8 cellular contexts compared by ENCODE assay signal in the genomic region with DNA sequence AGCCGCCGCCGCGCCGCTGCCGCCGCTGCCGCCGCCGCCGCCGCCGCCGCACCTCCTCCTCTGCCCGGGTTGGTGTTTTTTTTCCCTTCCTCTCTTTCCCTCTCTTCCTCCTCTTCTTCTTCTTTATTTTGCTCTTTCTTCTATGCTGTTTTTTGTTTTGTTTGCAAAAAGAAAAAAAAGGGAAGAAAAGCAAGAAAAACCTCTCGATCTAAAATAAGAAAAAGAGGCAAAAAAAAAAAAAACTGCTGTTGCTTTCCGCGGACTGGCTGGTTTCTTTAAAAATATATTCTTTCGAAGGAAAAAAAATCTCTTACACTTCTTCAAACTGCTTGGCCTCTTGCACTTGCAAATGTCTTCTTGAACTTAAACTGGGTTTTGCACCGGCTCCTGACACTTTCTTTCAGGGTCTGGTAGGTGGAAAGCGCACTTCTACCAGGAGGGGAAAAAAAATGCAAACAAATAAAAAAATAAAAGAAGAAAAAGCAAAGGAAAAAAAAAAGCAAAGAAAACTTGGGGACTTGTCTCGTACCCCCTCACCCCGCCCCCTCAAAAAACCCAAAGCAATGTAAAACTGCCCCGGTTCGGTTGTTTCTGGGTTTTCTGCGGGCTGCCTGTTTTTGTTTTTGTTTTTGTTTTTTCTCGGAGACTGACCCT. TPM values are rescaled to one million over a fixed set of nuclear protein-coding genes. Genes with fewer than 3 reads are reported as not detected.
DNase-seq lines count a peak whose midpoint lies in the region; ATAC-seq, FAIRE-seq and TF ChIP-seq lines count a peak whose summit lies in the region.

No MANE protein-coding gene starts in this region.

- TF ChIP-seq POLR2A in adrenal gland (IDR thresholded peaks at IDR 0.05): no peak

- no peak for ATAC-seq in HG02610 (IDR thresholded peaks at IDR 0.05; ENCODE audit: unreplicated experiment)
- no peak for ATAC-seq in HG02642 (IDR thresholded peaks at IDR 0.05; ENCODE audit: poor library complexity, unreplicated experiment)

- H3K4me3 ChIP-seq in AG09309 (ENCODE audit: control insufficient read depth, low read depth, low read length) (peak overlapping the region; percentile 41), HL-60 (replicated peaks; ENCODE audit: insufficient read depth, low read length) (peak overlapping the region; percentile 34), bronchial epithelial cell (ENCODE audit: low read depth, low read length) (peak overlapping the region; percentile 72), muscle layer of duodenum (ENCODE audit: low read depth in 1 of 2, low read length in 2 of 2) (peak overlapping the region; percentile 54 to 57), adrenal gland (peak overlapping the region in 2 of 4 donors; percentile 16 to 44)

- DNase-seq in AG09309 (ENCODE audit: low read depth) (no peak), HL-60 (ENCODE audit: low read depth in 1 of 2, low spot score in 1 of 2) (no peak), bronchial epithelial cell (ENCODE audit: low read depth) (no peak), adrenal gland (no peak), NCI-H1436 treated with DMSO at 0.1 percent for 48 hours (lab: John Stamatoyannopoulos, UW) (no peak)

- peaks cover 0 to 52% of the 10 kb centered on the region in 2 donors for H3K4me1 ChIP-seq in muscle layer of duodenum (ENCODE audit: control insufficient read depth in 1 of 2, insufficient read depth in 2 of 2, low read length in 2 of 2)
- H3K4me1 ChIP-seq in adrenal gland (replicated peaks in 1 of 2): peaks cover 6 to 17% of the 10 kb centered on the region in 2 donors

- H3K27me3 ChIP-seq in HL-60 (ENCODE audit: insufficient read depth, poor library complexity, severe bottlenecking): peaks cover 73% of the 10 kb centered on the region
- no peaks in the 10 kb centered on the region for H3K27me3 ChIP-seq in bronchial epithelial cell (ENCODE audit: control insufficient read depth, insufficient read depth, low read length)
- peaks cover 35% of the 10 kb centered on the region for H3K27me3 ChIP-seq in muscle layer of duodenum (ENCODE audit: low read depth, low read length)
- H3K27me3 ChIP-seq in adrenal gland: peaks cover 70% of the 10 kb centered on the region

- no peaks in the 10 kb centered on the region for H3K36me3 ChIP-seq in bronchial epithelial cell (ENCODE audit: control insufficient read depth, insufficient read depth, low read length)
- H3K36me3 ChIP-seq in muscle layer of duodenum (ENCODE audit: control insufficient read depth in 1 of 2, insufficient read depth in 2 of 2, low read length in 2 of 2): no peaks in the 10 kb centered on the region
- no peaks in the 10 kb centered on the region for H3K36me3 ChIP-seq in adrenal gland (replicated peaks in 1 of 2)

- 1 to 2% (median 1%) methylated on average over 25 to 27 of the region's 27 CpGs for WGBS in adrenal gland, 4 donors

- no peak for TF ChIP-seq CTCF in AG09309 (IDR thresholded peaks at IDR 0.05; ENCODE audit: control insufficient read depth, insufficient read depth, low read depth, low read length, missing control alignments)
- TF ChIP-seq CTCF in HL-60 (IDR thresholded peaks at IDR 0.05; ENCODE audit: insufficient read depth, low read length): no peak
- no peak for TF ChIP-seq CTCF in bronchial epithelial cell (IDR thresholded peaks at IDR 0.05; ENCODE audit: insufficient read depth, low read length, severe bottlenecking)
- no peak for TF ChIP-seq CTCF in adrenal gland (IDR thresholded peaks at IDR 0.05)

- no peak for FAIRE-seq in bronchial epithelial cell (lab: Jason Lieb, UNC)

- intact Hi-C loops in adrenal gland (cut with DNase I): no loop called here

- H3K27ac ChIP-seq in HL-60 (replicated peaks) (no peak overlapping the region), muscle layer of duodenum (ENCODE audit: low read length) (peak overlapping the region; percentile 51), adrenal gland (no peak overlapping the region)

- H3K9me3 ChIP-seq in muscle layer of duodenum (ENCODE audit: control insufficient read depth in 1 of 2, low read length in 2 of 2): no peaks in the 10 kb centered on the region
- H3K9me3 ChIP-seq in adrenal gland (replicated peaks in 1 of 3): no peaks in the 10 kb centered on the region

RNA-seq across cellular contexts. Expression of a gene that starts 0.6 kb away (rescaled TPM):
- total RNA-seq in bronchial epithelial cell (2.9 and 5.3 TPM in 2 replicates), adrenal gland (1 to 10 TPM in 2 of 8 donors, under 1 TPM in 6; 0.24 to 1.1 (median 0.61) TPM)
- polyA plus RNA-seq in adrenal gland: under 1 TPM; 0.24 to 0.49 (median 0.24) TPM
